In the genomic region with DNA sequence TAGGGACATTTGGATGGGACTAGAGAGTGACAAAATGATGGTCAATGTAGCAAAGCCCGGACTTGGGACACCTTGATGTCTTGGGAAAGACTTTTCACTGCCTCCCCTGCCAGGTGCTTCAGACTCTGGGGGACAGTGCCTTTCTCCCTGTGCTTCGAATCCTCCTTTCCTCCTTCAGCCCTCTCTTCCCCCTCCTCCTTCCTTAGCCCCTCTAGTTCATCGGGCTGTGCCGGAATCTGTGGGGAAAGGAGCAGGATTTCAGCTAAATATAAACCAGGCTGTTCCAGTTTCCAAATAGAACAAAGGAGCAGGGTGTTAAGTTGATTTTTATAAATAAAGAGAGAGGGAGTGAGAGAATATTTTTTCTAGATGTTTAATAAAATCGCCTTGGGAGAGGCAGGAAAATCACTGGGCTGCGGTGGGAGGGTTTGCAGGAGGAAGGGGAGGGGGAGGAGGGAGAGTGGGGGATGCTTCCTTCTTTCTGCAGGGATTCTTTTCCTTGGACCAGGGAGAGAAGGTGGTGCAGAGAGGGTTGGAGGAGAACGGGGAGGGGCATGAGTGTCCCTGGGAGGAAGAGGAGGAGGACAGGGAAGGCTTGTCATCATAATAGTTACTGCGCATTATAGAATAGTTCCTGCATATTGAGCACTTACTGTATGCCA, we compare ENCODE assay signal across 1 cellular context.
TF ChIP-seq lines count a peak whose summit lies in the region.

No MANE protein-coding gene starts in this region.

TF ChIP-seq in GM23338, 12 proteins besides CTCF, POLR2A, EP300 and RAD21 (continued from another document):
- TF ChIP-seq, protein P1, sequence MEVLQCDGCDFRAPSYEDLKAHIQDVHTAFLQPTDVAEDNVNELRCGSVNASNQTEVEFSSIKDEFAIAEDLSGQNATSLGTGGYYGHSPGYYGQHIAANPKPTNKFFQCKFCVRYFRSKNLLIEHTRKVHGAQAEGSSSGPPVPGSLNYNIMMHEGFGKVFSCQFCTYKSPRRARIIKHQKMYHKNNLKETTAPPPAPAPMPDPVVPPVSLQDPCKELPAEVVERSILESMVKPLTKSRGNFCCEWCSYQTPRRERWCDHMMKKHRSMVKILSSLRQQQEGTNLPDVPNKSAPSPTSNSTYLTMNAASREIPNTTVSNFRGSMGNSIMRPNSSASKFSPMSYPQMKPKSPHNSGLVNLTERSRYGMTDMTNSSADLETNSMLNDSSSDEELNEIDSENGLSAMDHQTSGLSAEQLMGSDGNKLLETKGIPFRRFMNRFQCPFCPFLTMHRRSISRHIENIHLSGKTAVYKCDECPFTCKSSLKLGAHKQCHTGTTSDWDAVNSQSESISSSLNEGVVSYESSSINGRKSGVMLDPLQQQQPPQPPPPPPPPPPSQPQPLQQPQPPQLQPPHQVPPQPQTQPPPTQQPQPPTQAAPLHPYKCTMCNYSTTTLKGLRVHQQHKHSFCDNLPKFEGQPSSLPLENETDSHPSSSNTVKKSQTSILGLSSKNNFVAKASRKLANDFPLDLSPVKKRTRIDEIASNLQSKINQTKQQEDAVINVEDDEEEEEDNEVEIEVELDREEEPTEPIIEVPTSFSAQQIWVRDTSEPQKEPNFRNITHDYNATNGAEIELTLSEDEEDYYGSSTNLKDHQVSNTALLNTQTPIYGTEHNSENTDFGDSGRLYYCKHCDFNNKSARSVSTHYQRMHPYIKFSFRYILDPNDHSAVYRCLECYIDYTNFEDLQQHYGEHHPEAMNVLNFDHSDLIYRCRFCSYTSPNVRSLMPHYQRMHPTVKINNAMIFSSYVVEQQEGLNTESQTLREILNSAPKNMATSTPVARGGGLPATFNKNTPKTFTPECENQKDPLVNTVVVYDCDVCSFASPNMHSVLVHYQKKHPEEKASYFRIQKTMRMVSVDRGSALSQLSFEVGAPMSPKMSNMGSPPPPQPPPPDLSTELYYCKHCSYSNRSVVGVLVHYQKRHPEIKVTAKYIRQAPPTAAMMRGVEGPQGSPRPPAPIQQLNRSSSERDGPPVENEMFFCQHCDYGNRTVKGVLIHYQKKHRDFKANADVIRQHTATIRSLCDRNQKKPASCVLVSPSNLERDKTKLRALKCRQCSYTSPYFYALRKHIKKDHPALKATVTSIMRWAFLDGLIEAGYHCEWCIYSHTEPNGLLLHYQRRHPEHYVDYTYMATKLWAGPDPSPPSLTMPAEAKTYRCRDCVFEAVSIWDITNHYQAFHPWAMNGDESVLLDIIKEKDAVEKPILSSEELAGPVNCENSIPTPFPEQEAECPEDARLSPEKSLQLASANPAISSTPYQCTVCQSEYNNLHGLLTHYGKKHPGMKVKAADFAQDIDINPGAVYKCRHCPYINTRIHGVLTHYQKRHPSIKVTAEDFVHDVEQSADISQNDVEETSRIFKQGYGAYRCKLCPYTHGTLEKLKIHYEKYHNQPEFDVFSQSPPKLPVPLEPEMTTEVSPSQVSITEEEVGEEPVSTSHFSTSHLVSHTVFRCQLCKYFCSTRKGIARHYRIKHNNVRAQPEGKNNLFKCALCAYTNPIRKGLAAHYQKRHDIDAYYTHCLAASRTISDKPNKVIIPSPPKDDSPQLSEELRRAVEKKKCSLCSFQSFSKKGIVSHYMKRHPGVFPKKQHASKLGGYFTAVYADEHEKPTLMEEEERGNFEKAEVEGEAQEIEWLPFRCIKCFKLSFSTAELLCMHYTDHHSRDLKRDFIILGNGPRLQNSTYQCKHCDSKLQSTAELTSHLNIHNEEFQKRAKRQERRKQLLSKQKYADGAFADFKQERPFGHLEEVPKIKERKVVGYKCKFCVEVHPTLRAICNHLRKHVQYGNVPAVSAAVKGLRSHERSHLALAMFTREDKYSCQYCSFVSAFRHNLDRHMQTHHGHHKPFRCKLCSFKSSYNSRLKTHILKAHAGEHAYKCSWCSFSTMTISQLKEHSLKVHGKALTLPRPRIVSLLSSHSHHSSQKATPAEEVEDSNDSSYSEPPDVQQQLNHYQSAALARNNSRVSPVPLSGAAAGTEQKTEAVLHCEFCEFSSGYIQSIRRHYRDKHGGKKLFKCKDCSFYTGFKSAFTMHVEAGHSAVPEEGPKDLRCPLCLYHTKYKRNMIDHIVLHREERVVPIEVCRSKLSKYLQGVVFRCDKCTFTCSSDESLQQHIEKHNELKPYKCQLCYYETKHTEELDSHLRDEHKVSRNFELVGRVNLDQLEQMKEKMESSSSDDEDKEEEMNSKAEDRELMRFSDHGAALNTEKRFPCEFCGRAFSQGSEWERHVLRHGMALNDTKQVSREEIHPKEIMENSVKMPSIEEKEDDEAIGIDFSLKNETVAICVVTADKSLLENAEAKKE (CRISPR knock-in tag; IDR thresholded peaks at IDR 0.05), result no peak
- no peak for TF ChIP-seq ZNF114 (CRISPR knock-in tag; IDR thresholded peaks at IDR 0.05)
- TF ChIP-seq ZNF331 (CRISPR knock-in tag; IDR thresholded peaks at IDR 0.05; ENCODE audit: low read depth), result no peak
